28 cellular contexts compared by ENCODE assay signal in genomic region chr22:23293720-23294119, GRCh38.
"Had no signal": no experiment of that assay in that cellular context is flagged by ENCODE, and none has a peak within 500 bp of the region (broad histone marks: within the 10 kb centered on the region; RNA-seq: fewer than 3 reads in every experiment).

No MANE protein-coding gene starts in this region.

- ATAC-seq: activated CD4-positive, alpha-beta T cell treated with anti-CD3 and anti-CD28 coated beads for 36 hours; activated T-cell treated with anti-CD3 and anti-CD28 coated beads, Interleukin-2, amount 50 U/mL, for 72 hours; activated T-helper 17 cell treated with anti-CD3 and anti-CD28 coated beads, Interleukin-2, amount 50 U/mL, for 72 hours; effector memory CD8-positive, alpha-beta T cell; gastroesophageal sphincter had no signal

- H3K4me1 Mint-ChIP-seq: activated CD4-positive, alpha-beta memory T cell treated with anti-CD3 and anti-CD28 coated beads, Interleukin-2, amount 10 ng/mL, durations not matched to agents 7 days and 5 days; activated CD4-positive, alpha-beta T cell treated with anti-CD3 and anti-CD28 coated beads for 36 hours had no signal

- H3K27me3 Mint-ChIP-seq: activated CD4-positive, alpha-beta memory T cell treated with anti-CD3 and anti-CD28 coated beads, Interleukin-2, amount 10 ng/mL, durations not matched to agents 7 days and 5 days; activated CD4-positive, alpha-beta T cell treated with anti-CD3 and anti-CD28 coated beads for 36 hours; activated CD4-positive, alpha-beta T cell treated with anti-CD3 and anti-CD28 coated beads, Interleukin-2, amount 10 ng/mL, durations not matched to agents 24 days and 14 days; activated naive CD8-positive, alpha-beta T cell; activated T-cell treated with anti-CD3 and anti-CD28 coated beads, Interleukin-2, amount 50 U/mL, for 24 hours; activated T-helper 17 cell treated with anti-CD3 and anti-CD28 coated beads, Interleukin-2, amount 50 U/mL, for 72 hours; effector memory CD8-positive, alpha-beta T cell had no signal

- H3K27ac Mint-ChIP-seq: activated CD4-positive, alpha-beta memory T cell treated with anti-CD3 and anti-CD28 coated beads, Interleukin-2, amount 10 ng/mL, durations not matched to agents 7 days and 5 days; activated CD4-positive, alpha-beta T cell treated with anti-CD3 and anti-CD28 coated beads for 36 hours; activated CD4-positive, alpha-beta T cell treated with anti-CD3 and anti-CD28 coated beads, Interleukin-2, amount 10 ng/mL, durations not matched to agents 24 days and 14 days; activated naive CD8-positive, alpha-beta T cell; activated T-cell treated with anti-CD3 and anti-CD28 coated beads, Interleukin-2, amount 50 U/mL, for 24 hours; activated T-cell treated with anti-CD3 and anti-CD28 coated beads, Interleukin-2, amount 50 U/mL, for 72 hours; activated T-helper 17 cell treated with anti-CD3 and anti-CD28 coated beads, Interleukin-2, amount 50 U/mL, for 72 hours had no signal

- H3K27ac ChIP-seq: brain microvascular endothelial cell, epithelial cell of prostate had no signal

- H3K4me3 ChIP-seq: esophagus squamous epithelium, gastroesophageal sphincter had no signal

- H3K27me3 ChIP-seq: brain microvascular endothelial cell, esophagus squamous epithelium, gastroesophageal sphincter had no signal

- H3K4me3 Mint-ChIP-seq: activated CD4-positive, alpha-beta memory T cell treated with anti-CD3 and anti-CD28 coated beads, Interleukin-2, amount 10 ng/mL, durations not matched to agents 7 days and 5 days; activated CD4-positive, alpha-beta T cell treated with anti-CD3 and anti-CD28 coated beads for 36 hours; activated CD4-positive, alpha-beta T cell treated with anti-CD3 and anti-CD28 coated beads, Interleukin-2, amount 10 ng/mL, durations not matched to agents 24 days and 14 days; activated naive CD8-positive, alpha-beta T cell; activated T-cell treated with anti-CD3 and anti-CD28 coated beads, Interleukin-2, amount 50 U/mL, for 24 hours; activated T-cell treated with anti-CD3 and anti-CD28 coated beads, Interleukin-2, amount 50 U/mL, for 72 hours; activated T-helper 17 cell treated with anti-CD3 and anti-CD28 coated beads, Interleukin-2, amount 50 U/mL, for 72 hours; effector memory CD8-positive, alpha-beta T cell had no signal

- DNase-seq: activated CD4-positive, alpha-beta memory T cell treated with anti-CD3 and anti-CD28 coated beads, Interleukin-2, amount 10 ng/mL, durations not matched to agents 7 days and 5 days; activated CD4-positive, alpha-beta T cell treated with anti-CD3 and anti-CD28 coated beads for 36 hours; activated CD4-positive, alpha-beta T cell treated with anti-CD3 and anti-CD28 coated beads, Interleukin-2, amount 10 ng/mL, durations not matched to agents 24 days and 14 days; activated CD4-positive, CD25-positive, alpha-beta regulatory T cell; activated CD4-positive, CD25-positive, alpha-beta regulatory T cell treated with anti-CD3 and anti-CD28 coated beads, Interleukin-2, amount 50 U/mL, for 72 hours; activated CD8-positive, alpha-beta memory T cell treated with anti-CD3 and anti-CD28 coated beads, Interleukin-2, amount 50 U/mL, for 48 hours; activated effector memory CD4-positive, alpha-beta T cell treated with Interleukin-2 at 50 U/mL for 16 hours; activated gamma-delta T cell treated with Interleukin-2 at 50 U/mL for 16 hours; activated naive CD4-positive, alpha-beta T cell treated with anti-CD3 and anti-CD28 coated beads, Interleukin-2, amount 50 U/mL, for 16 hours; activated naive CD4-positive, alpha-beta T cell treated with Interleukin-2 at 50 U/mL for 16 hours; activated T-cell treated with anti-CD3 and anti-CD28 coated beads for 4 hours; activated T-cell treated with anti-CD3 and anti-CD28 coated beads, Interleukin-2, amount 50 U/mL, for 24 hours; activated T-cell treated with anti-CD3 and anti-CD28 coated beads, Interleukin-2, amount 50 U/mL, for 72 hours; amniotic stem cell; anterior cingulate cortex; brain microvascular endothelial cell; cortex of kidney; dermis blood vessel endothelial cell; effector CD4-positive, alpha-beta T cell; effector memory CD8-positive, alpha-beta T cell; esophagus squamous epithelium; foreskin melanocyte; T-helper 1 cell; T-helper 2 cell had no signal

- H3K36me3 Mint-ChIP-seq: activated naive CD8-positive, alpha-beta T cell had no signal

- H3K9me3 ChIP-seq: esophagus squamous epithelium, gastroesophageal sphincter had no signal

- H3K9me3 Mint-ChIP-seq: activated CD4-positive, alpha-beta memory T cell treated with anti-CD3 and anti-CD28 coated beads, Interleukin-2, amount 10 ng/mL, durations not matched to agents 7 days and 5 days; activated CD4-positive, alpha-beta T cell treated with anti-CD3 and anti-CD28 coated beads, Interleukin-2, amount 10 ng/mL, durations not matched to agents 24 days and 14 days; activated T-cell treated with anti-CD3 and anti-CD28 coated beads, Interleukin-2, amount 50 U/mL, for 24 hours; activated T-cell treated with anti-CD3 and anti-CD28 coated beads, Interleukin-2, amount 50 U/mL, for 72 hours; activated T-helper 17 cell treated with anti-CD3 and anti-CD28 coated beads, Interleukin-2, amount 50 U/mL, for 72 hours; effector memory CD8-positive, alpha-beta T cell had no signal
